Comparison of ENCODE assay signal across 2 cellular contexts in the genomic region with DNA sequence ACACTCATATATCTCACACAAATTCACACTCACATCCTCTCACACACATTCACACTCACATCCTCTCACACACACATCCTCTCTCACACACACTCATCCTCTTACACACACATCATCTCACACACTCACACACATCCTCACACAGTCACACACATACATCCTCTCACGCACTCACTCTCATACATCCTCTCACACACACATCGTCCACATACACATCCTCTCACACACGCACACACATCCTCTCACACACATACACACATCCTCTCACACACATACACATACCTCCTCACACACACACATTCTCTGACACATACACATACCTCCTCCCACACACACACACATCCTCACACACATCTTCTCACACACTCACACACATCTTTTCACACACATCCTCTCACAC.
A peak's percentile ranks its signal among the peaks of the same experiment; 100 is the strongest.
TF ChIP-seq lines count a peak whose summit lies in the region.

No MANE protein-coding gene starts in this region.

TF ChIP-seq in HEK293, 187 proteins besides CTCF, POLR2A, EP300 and RAD21 (continues in another document):
- TF ChIP-seq, protein P1, sequence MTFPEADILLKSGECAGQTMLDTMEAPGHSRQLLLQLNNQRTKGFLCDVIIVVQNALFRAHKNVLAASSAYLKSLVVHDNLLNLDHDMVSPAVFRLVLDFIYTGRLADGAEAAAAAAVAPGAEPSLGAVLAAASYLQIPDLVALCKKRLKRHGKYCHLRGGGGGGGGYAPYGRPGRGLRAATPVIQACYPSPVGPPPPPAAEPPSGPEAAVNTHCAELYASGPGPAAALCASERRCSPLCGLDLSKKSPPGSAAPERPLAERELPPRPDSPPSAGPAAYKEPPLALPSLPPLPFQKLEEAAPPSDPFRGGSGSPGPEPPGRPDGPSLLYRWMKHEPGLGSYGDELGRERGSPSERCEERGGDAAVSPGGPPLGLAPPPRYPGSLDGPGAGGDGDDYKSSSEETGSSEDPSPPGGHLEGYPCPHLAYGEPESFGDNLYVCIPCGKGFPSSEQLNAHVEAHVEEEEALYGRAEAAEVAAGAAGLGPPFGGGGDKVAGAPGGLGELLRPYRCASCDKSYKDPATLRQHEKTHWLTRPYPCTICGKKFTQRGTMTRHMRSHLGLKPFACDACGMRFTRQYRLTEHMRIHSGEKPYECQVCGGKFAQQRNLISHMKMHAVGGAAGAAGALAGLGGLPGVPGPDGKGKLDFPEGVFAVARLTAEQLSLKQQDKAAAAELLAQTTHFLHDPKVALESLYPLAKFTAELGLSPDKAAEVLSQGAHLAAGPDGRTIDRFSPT (tag by site-specific recombination; IDR thresholded peaks at IDR 0.05): no peak
- TF ChIP-seq ZNF623 (tag by site-specific recombination; IDR thresholded peaks at IDR 0.05) (no peak), ZNF274 (IDR thresholded peaks at IDR 0.05; ENCODE audit: low read length) (no peak), ZNF274 (tag by site-specific recombination; IDR thresholded peaks at IDR 0.05; ENCODE audit: borderline replicate concordance) (no peak), GLIS2 (tag by site-specific recombination; IDR thresholded peaks at IDR 0.05) (no peak), ZNF24 (tag by site-specific recombination; IDR thresholded peaks at IDR 0.05) (no peak), ZNF776 (tag by site-specific recombination; IDR thresholded peaks at IDR 0.05; ENCODE audit: borderline replicate concordance) (0 out of 2 replicates have a peak, but pooled peaks have one; percentile 57), BCL11A (tag by site-specific recombination; IDR thresholded peaks at IDR 0.05; ENCODE audit: low read depth) (no peak), ZNF184 (tag by site-specific recombination; IDR thresholded peaks at IDR 0.05) (no peak), ZNF747 (tag by site-specific recombination; IDR thresholded peaks at IDR 0.05) (0 out of 2 replicates have a peak, but pooled peaks have one; percentile 16), ZNF354C (tag by site-specific recombination; IDR thresholded peaks at IDR 0.05; ENCODE audit: borderline replicate concordance, low read depth) (0 out of 2 replicates have a peak, but pooled peaks have one; percentile 6), ZNF664 (tag by site-specific recombination; IDR thresholded peaks at IDR 0.05) (no peak), FEZF1 (tag by site-specific recombination; IDR thresholded peaks at IDR 0.05) (no peak)
- TF ChIP-seq, protein P2, sequence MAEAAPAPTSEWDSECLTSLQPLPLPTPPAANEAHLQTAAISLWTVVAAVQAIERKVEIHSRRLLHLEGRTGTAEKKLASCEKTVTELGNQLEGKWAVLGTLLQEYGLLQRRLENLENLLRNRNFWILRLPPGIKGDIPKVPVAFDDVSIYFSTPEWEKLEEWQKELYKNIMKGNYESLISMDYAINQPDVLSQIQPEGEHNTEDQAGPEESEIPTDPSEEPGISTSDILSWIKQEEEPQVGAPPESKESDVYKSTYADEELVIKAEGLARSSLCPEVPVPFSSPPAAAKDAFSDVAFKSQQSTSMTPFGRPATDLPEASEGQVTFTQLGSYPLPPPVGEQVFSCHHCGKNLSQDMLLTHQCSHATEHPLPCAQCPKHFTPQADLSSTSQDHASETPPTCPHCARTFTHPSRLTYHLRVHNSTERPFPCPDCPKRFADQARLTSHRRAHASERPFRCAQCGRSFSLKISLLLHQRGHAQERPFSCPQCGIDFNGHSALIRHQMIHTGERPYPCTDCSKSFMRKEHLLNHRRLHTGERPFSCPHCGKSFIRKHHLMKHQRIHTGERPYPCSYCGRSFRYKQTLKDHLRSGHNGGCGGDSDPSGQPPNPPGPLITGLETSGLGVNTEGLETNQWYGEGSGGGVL (tag by site-specific recombination; IDR thresholded peaks at IDR 0.05): 0 out of 2 replicates have a peak, but pooled peaks have one; percentile 5
- TF ChIP-seq, protein P3, sequence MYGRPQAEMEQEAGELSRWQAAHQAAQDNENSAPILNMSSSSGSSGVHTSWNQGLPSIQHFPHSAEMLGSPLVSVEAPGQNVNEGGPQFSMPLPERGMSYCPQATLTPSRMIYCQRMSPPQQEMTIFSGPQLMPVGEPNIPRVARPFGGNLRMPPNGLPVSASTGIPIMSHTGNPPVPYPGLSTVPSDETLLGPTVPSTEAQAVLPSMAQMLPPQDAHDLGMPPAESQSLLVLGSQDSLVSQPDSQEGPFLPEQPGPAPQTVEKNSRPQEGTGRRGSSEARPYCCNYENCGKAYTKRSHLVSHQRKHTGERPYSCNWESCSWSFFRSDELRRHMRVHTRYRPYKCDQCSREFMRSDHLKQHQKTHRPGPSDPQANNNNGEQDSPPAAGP (tag by site-specific recombination; IDR thresholded peaks at IDR 0.05): no peak
- TF ChIP-seq, protein P4, sequence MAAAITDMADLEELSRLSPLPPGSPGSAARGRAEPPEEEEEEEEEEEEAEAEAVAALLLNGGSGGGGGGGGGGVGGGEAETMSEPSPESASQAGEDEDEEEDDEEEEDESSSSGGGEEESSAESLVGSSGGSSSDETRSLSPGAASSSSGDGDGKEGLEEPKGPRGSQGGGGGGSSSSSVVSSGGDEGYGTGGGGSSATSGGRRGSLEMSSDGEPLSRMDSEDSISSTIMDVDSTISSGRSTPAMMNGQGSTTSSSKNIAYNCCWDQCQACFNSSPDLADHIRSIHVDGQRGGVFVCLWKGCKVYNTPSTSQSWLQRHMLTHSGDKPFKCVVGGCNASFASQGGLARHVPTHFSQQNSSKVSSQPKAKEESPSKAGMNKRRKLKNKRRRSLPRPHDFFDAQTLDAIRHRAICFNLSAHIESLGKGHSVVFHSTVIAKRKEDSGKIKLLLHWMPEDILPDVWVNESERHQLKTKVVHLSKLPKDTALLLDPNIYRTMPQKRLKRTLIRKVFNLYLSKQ (tag by site-specific recombination; IDR thresholded peaks at IDR 0.05; ENCODE audit: borderline replicate concordance): no peak
- TF ChIP-seq, protein P5, sequence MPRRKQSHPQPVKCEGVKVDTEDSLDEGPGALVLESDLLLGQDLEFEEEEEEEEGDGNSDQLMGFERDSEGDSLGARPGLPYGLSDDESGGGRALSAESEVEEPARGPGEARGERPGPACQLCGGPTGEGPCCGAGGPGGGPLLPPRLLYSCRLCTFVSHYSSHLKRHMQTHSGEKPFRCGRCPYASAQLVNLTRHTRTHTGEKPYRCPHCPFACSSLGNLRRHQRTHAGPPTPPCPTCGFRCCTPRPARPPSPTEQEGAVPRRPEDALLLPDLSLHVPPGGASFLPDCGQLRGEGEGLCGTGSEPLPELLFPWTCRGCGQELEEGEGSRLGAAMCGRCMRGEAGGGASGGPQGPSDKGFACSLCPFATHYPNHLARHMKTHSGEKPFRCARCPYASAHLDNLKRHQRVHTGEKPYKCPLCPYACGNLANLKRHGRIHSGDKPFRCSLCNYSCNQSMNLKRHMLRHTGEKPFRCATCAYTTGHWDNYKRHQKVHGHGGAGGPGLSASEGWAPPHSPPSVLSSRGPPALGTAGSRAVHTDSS (tag by site-specific recombination; IDR thresholded peaks at IDR 0.05): no peak
- TF ChIP-seq, protein P6, sequence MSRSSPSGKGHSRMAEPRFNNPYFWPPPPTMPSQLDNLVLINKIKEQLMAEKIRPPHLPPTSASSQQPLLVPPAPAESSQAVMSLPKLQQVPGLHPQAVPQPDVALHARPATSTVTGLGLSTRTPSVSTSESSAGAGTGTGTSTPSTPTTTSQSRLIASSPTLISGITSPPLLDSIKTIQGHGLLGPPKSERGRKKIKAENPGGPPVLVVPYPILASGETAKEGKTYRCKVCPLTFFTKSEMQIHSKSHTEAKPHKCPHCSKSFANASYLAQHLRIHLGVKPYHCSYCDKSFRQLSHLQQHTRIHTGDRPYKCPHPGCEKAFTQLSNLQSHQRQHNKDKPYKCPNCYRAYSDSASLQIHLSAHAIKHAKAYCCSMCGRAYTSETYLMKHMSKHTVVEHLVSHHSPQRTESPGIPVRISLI (tag by site-specific recombination; IDR thresholded peaks at IDR 0.05): no peak

TF ChIP-seq in IMR-90, 13 proteins besides CTCF, POLR2A, EP300 and RAD21 (continued from another document):
- TF ChIP-seq, protein P7, sequence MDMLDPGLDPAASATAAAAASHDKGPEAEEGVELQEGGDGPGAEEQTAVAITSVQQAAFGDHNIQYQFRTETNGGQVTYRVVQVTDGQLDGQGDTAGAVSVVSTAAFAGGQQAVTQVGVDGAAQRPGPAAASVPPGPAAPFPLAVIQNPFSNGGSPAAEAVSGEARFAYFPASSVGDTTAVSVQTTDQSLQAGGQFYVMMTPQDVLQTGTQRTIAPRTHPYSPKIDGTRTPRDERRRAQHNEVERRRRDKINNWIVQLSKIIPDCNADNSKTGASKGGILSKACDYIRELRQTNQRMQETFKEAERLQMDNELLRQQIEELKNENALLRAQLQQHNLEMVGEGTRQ (IDR thresholded peaks at IDR 0.05; ENCODE audit: low read depth, low read length): no peak
- no peak for TF ChIP-seq SMC3 (IDR thresholded peaks at IDR 0.05; ENCODE audit: low read depth, low read length)
- no peak for TF ChIP-seq MAZ (IDR thresholded peaks at IDR 0.05; ENCODE audit: borderline replicate concordance, low read depth, low read length)
- TF ChIP-seq BHLHE40 (IDR thresholded peaks at IDR 0.05; ENCODE audit: low read depth, low read length): no peak
- TF ChIP-seq CEBPB (IDR thresholded peaks at IDR 0.05; ENCODE audit: low read depth, low read length): no peak
- TF ChIP-seq MXI1 (IDR thresholded peaks at IDR 0.05; ENCODE audit: borderline replicate concordance, low read depth, low read length): no peak
